8 cellular contexts compared by ENCODE assay signal in genomic region chr13:97432917-97433726, GRCh38. TPM values are rescaled to one million over a fixed set of nuclear protein-coding genes. Genes with fewer than 3 reads are reported as not detected.
A peak's percentile ranks its signal among the peaks of the same experiment; 100 is the strongest.
DNase-seq lines count a peak whose midpoint lies in the region; ATAC-seq and TF ChIP-seq lines count a peak whose summit lies in the region.

No MANE protein-coding gene starts in this region.

- no peaks in the 10 kb centered on the region for H3K9me3 ChIP-seq in CD4-positive, alpha-beta T cell (ENCODE audit: control insufficient read depth, low read length)
- no peaks in the 10 kb centered on the region for H3K9me3 ChIP-seq in liver (ENCODE audit: control insufficient read depth in 4 of 4, low read length in 3 of 4)

- H3K4me3 Mint-ChIP-seq in CD4-positive, alpha-beta T cell: peak overlapping the region; percentile 99
- peak overlapping the region; percentile 99 for H3K4me3 Mint-ChIP-seq in activated CD4-positive, alpha-beta memory T cell treated with anti-CD3 and anti-CD28 coated beads, Interleukin-2, amount 10 ng/mL, durations not matched to agents 7 days and 5 days

- peak; percentile 78 for ATAC-seq in CD4-positive, alpha-beta T cell (ENCODE audit: poor library complexity)
- ATAC-seq in GM19455 (IDR thresholded peaks at IDR 0.05; ENCODE audit: unreplicated experiment): peak; percentile 82

- H3K4me3 ChIP-seq in dorsolateral prefrontal cortex (peak overlapping the region; percentile 66 to 99 (median 90)), liver (ENCODE audit: low read depth in 1 of 3, low read length in 3 of 3) (peak overlapping the region; percentile 84 to 99 (median 96))

- no peaks in the 10 kb centered on the region for H3K27me3 Mint-ChIP-seq in CD4-positive, alpha-beta T cell
- H3K27me3 Mint-ChIP-seq in activated CD4-positive, alpha-beta memory T cell treated with anti-CD3 and anti-CD28 coated beads, Interleukin-2, amount 10 ng/mL, durations not matched to agents 7 days and 5 days: peaks cover 4% of the 10 kb centered on the region

- peak; percentile 93 to 99 (median 97) for DNase-seq in CD4-positive, alpha-beta T cell
- DNase-seq in HK-2 (ENCODE audit: unreplicated experiment): peak; percentile 96
- DNase-seq in NCI-H82 treated with DMSO at 0.1 percent for 48 hours (lab: John Stamatoyannopoulos, UW; ENCODE audit: unreplicated experiment): peak; percentile 100
- peak; percentile 99 for DNase-seq in activated CD4-positive, alpha-beta memory T cell treated with anti-CD3 and anti-CD28 coated beads, Interleukin-2, amount 10 ng/mL, durations not matched to agents 7 days and 5 days
- DNase-seq in dorsolateral prefrontal cortex: peak; percentile 98 to 99 (median 99)
- DNase-seq in stimulated activated CD4-positive, alpha-beta T cell treated with anti-CD3 and anti-CD28 coated beads, Interleukin-4, amount 100 ng/mL, for 1 hour: peak; percentile 97

- POLR2A ChIA-PET in CD4-positive, alpha-beta T cell (lab: Charles Lee): interaction anchor here (0.6 to 4.3 kb wide), 27 partner anchors 9 to 1757 kb away, joined by 3 to 91 read pairs (median 7); partner anchors contain the start of genes DNAJC3 and MBNL2
- POLR2A ChIA-PET in activated CD4-positive, alpha-beta memory T cell treated with anti-CD3 and anti-CD28 coated beads, Interleukin-2, amount 10 ng/mL, durations not matched to agents 7 days and 5 days (lab: Charles Lee): interaction anchor here (0.6 to 5.4 kb wide), 29 partner anchors 9 to 1756 kb away, joined by 3 to 93 read pairs (median 4); partner anchors contain the start of genes DNAJC3 and MBNL2

- intact Hi-C loops in CD4-positive, alpha-beta T cell (cut with DNase I, micrococcal nuclease): loop anchor here (1.0 to 10.0 kb wide), 4 partner anchors 208 to 1756 kb away; partner anchors contain the start of genes DNAJC3 (in 2 of the 2) and MBNL2 (in 2 of the 2)
- intact Hi-C loops in dorsolateral prefrontal cortex (cut with DNase I): loop anchor here (2.0 to 10.0 kb wide), 8 partner anchors 66 to 542 kb away; partner anchors contain the start of gene MBNL2 (in 2 of the 2)

- H3K36me3 ChIP-seq in liver (ENCODE audit: control insufficient read depth in 4 of 4, insufficient read depth in 3 of 4, low read depth in 1 of 4, low read length in 3 of 4): no peaks in the 10 kb centered on the region

- H3K27me3 ChIP-seq in CD4-positive, alpha-beta T cell (ENCODE audit: control insufficient read depth, insufficient read depth, low read length): no peaks in the 10 kb centered on the region
- H3K27me3 ChIP-seq in dorsolateral prefrontal cortex: no peaks in the 10 kb centered on the region
- H3K27me3 ChIP-seq in liver (ENCODE audit: control insufficient read depth in 4 of 4, insufficient read depth in 4 of 4, low read length in 3 of 4): no peaks in the 10 kb centered on the region

- peaks cover 27% of the 10 kb centered on the region for H3K4me1 Mint-ChIP-seq in CD4-positive, alpha-beta T cell (ENCODE audit: low read depth)
- peaks cover 29% of the 10 kb centered on the region for H3K4me1 Mint-ChIP-seq in activated CD4-positive, alpha-beta memory T cell treated with anti-CD3 and anti-CD28 coated beads, Interleukin-2, amount 10 ng/mL, durations not matched to agents 7 days and 5 days

- H3K27ac ChIP-seq in CD4-positive, alpha-beta T cell (ENCODE audit: low read depth, low read length): peak overlapping the region; percentile 99
- H3K27ac ChIP-seq in dorsolateral prefrontal cortex (peak overlapping the region; percentile 89 to 100 (median 100)), liver (ENCODE audit: low read depth in 1 of 2, low read length in 2 of 2) (peak overlapping the region; percentile 99)

- H3K9me3 Mint-ChIP-seq in CD4-positive, alpha-beta T cell: no peaks in the 10 kb centered on the region
- no peaks in the 10 kb centered on the region for H3K9me3 Mint-ChIP-seq in activated CD4-positive, alpha-beta memory T cell treated with anti-CD3 and anti-CD28 coated beads, Interleukin-2, amount 10 ng/mL, durations not matched to agents 7 days and 5 days

- peak overlapping the region; percentile 99 for H3K27ac Mint-ChIP-seq in CD4-positive, alpha-beta T cell
- peak overlapping the region; percentile 100 for H3K27ac Mint-ChIP-seq in activated CD4-positive, alpha-beta memory T cell treated with anti-CD3 and anti-CD28 coated beads, Interleukin-2, amount 10 ng/mL, durations not matched to agents 7 days and 5 days

- peaks cover 0 to 16% (median 10%) of the 10 kb centered on the region in 4 donors for H3K4me1 ChIP-seq in liver (ENCODE audit: control insufficient read depth in 4 of 4, insufficient read depth in 4 of 4, low read length in 3 of 4)

- CTCF ChIA-PET in CD4-positive, alpha-beta T cell (lab: Charles Lee): interaction anchor here (1.0 to 1.3 kb wide), 2 partner anchors 73 to 323 kb away, joined by 3 to 7 read pairs; no protein-coding TSS in a partner anchor
- CTCF ChIA-PET in activated CD4-positive, alpha-beta memory T cell treated with anti-CD3 and anti-CD28 coated beads, Interleukin-2, amount 10 ng/mL, durations not matched to agents 7 days and 5 days (lab: Charles Lee): interaction anchor here (0.9 to 2.8 kb wide), 10 partner anchors 10 to 415 kb away, joined by 3 to 22 read pairs (median 4); partner anchors contain the start of gene MBNL2

- peaks cover 18% of the 10 kb centered on the region for H3K36me3 Mint-ChIP-seq in CD4-positive, alpha-beta T cell (ENCODE audit: low read depth)
- peaks cover 11% of the 10 kb centered on the region for H3K36me3 Mint-ChIP-seq in activated CD4-positive, alpha-beta memory T cell treated with anti-CD3 and anti-CD28 coated beads, Interleukin-2, amount 10 ng/mL, durations not matched to agents 7 days and 5 days (ENCODE audit: low read depth)

- H3K9ac ChIP-seq in liver (ENCODE audit: low read depth in 1 of 2, low read length in 2 of 2): peak overlapping the region; percentile 71 to 98

- under 1% methylated on average over 50 of the region's 50 CpGs for WGBS in liver

- no peak for TF ChIP-seq CTCF in CD4-positive, alpha-beta T cell (IDR thresholded peaks at IDR 0.05)
- peak in 24 of 56 donors; percentile 1 to 46 (median 19) for TF ChIP-seq CTCF in dorsolateral prefrontal cortex (IDR thresholded peaks at IDR 0.05 in 54 of 56, conservative IDR thresholded peaks at IDR 0.05 in 2 of 56; ENCODE audit: low read depth in 1 of 56, partially characterized antibody in 56 of 56)
- no peak for TF ChIP-seq CTCF in liver (IDR thresholded peaks at IDR 0.05; ENCODE audit: low read depth, low read length, missing input control)

- peak in 1 of 2 donors; percentile 29 for TF ChIP-seq RAD21 in liver (IDR thresholded peaks at IDR 0.05)

TF ChIP-seq in liver, 16 proteins besides CTCF, POLR2A, EP300 and RAD21 (continues in another document):
- TF ChIP-seq MAX (IDR thresholded peaks at IDR 0.05) (peak; percentile 85), RXRA (IDR thresholded peaks at IDR 0.05) (peak; percentile 57 to 59), EGR1 (IDR thresholded peaks at IDR 0.05; ENCODE audit: low read depth in 2 of 2) (peak; percentile 61 to 76), JUND (IDR thresholded peaks at IDR 0.05) (peak in 1 of 2 donors; percentile 63), HNF4A (conservative IDR thresholded peaks at IDR 0.05) (peak; percentile 45 to 50), FOXA2 (IDR thresholded peaks at IDR 0.05) (no peak), NR2F2 (IDR thresholded peaks at IDR 0.05) (no peak), YY1 (IDR thresholded peaks at IDR 0.05) (peak; percentile 87), GABPA (IDR thresholded peaks at IDR 0.05 in 1 of 2, conservative IDR thresholded peaks at IDR 0.05 in 1 of 2) (peak; percentile 54 to 84), FOXA1 (IDR thresholded peaks at IDR 0.05) (peak; percentile 61), TAF1 (conservative IDR thresholded peaks at IDR 0.05) (no peak), SP1 (IDR thresholded peaks at IDR 0.05) (peak; percentile 97), HNF4G (IDR thresholded peaks at IDR 0.05) (no peak)
- TF ChIP-seq, protein P1, sequence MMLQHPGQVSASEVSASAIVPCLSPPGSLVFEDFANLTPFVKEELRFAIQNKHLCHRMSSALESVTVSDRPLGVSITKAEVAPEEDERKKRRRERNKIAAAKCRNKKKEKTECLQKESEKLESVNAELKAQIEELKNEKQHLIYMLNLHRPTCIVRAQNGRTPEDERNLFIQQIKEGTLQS (IDR thresholded peaks at IDR 0.05): peak; percentile 30
- TF ChIP-seq, protein P2, sequence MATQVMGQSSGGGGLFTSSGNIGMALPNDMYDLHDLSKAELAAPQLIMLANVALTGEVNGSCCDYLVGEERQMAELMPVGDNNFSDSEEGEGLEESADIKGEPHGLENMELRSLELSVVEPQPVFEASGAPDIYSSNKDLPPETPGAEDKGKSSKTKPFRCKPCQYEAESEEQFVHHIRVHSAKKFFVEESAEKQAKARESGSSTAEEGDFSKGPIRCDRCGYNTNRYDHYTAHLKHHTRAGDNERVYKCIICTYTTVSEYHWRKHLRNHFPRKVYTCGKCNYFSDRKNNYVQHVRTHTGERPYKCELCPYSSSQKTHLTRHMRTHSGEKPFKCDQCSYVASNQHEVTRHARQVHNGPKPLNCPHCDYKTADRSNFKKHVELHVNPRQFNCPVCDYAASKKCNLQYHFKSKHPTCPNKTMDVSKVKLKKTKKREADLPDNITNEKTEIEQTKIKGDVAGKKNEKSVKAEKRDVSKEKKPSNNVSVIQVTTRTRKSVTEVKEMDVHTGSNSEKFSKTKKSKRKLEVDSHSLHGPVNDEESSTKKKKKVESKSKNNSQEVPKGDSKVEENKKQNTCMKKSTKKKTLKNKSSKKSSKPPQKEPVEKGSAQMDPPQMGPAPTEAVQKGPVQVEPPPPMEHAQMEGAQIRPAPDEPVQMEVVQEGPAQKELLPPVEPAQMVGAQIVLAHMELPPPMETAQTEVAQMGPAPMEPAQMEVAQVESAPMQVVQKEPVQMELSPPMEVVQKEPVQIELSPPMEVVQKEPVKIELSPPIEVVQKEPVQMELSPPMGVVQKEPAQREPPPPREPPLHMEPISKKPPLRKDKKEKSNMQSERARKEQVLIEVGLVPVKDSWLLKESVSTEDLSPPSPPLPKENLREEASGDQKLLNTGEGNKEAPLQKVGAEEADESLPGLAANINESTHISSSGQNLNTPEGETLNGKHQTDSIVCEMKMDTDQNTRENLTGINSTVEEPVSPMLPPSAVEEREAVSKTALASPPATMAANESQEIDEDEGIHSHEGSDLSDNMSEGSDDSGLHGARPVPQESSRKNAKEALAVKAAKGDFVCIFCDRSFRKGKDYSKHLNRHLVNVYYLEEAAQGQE (IDR thresholded peaks at IDR 0.05): no peak

RNA-seq across cellular contexts. Expression of gene RAP2A, which starts 0.8 kb away (rescaled TPM):
- total RNA-seq in CD4-positive, alpha-beta T cell: 10 to 100 TPM in 1 of 2 experiments, 1 to 10 TPM in 1; 8.2 to 11.1 TPM
- 10 to 100 TPM; 37.0 to 39.2 TPM for total RNA-seq in activated CD4-positive, alpha-beta memory T cell treated with anti-CD3 and anti-CD28 coated beads, Interleukin-2, amount 10 ng/mL, durations not matched to agents 7 days and 5 days
- total RNA-seq in dorsolateral prefrontal cortex (100 to 1,000 TPM in 116 of 120 experiments, 10 to 100 TPM in 4; 88.1 to 180 (median 141) TPM), liver (10 to 100 TPM in 1 of 2 donors, 1 to 10 TPM in 1; 9.5 to 37.2 TPM)
- polyA plus RNA-seq in liver: 1 to 10 TPM; 3.1 to 3.9 TPM

Comparison
In these comparisons a context has a peak if more than half of its experiments do, and no peak if none do; other contexts are left out.
1. Peak in every context shown above with its lines: DNase-seq, ATAC-seq, H3K4me3 ChIP-seq and H3K27ac ChIP-seq.